Comparison of ENCODE assay signal across 8 cellular contexts in the genomic region with DNA sequence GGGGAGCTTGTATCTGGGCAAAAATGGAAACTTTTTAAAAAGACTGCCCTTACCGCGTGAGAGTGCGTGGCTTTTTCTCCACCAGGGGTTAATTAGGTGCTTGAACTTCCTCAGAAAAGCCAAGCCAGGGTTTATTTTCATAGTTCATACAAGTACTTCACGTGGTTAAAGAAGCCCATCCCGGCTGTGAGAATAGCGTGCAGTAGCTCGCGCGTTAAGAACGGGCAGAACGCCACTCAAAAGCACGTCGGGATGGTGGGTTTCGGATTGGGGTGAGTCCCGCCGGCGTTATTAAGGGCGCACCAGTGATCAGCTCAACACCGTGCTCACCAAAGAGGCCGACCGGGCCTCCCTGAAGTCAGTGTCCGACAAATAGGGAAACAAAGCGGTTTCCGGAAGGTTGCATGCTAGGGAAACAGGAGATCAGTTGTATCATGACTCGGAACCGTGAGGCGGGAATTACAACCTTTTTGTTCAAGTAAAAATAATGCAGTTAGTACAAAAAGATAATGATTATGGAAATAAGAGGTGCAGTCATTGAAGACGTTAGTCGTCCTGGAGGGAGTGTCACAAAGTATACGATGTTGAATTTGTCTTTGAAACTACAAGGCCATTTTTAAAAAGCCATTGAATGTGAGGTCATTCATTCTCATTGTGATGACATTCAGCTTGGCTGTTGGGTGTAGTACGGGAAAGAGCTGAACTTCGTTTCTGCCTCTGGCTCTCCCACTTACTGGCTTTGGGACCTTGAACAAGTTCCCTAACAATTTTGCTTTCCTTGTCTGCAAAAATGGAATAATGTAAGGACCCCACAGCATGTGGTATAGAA. TPM values are rescaled to one million over a fixed set of nuclear protein-coding genes. Genes with fewer than 3 reads are reported as not detected.
A peak's percentile ranks its signal among the peaks of the same experiment; 100 is the strongest.
DNase-seq lines count a peak whose midpoint lies in the region; ATAC-seq and TF ChIP-seq lines count a peak whose summit lies in the region.

No MANE protein-coding gene starts in this region.

- TF ChIP-seq POLR2A in vagina (IDR thresholded peaks at IDR 0.05): peak in 1 of 2 donors; percentile 37

- no peaks in the 10 kb centered on the region for H3K36me3 ChIP-seq in fibroblast of lung (ENCODE audit: control insufficient read depth, insufficient read depth, low read length)
- peaks cover 5% of the 10 kb centered on the region for H3K36me3 ChIP-seq in neuron (ENCODE audit: insufficient read depth, low read length)
- H3K36me3 ChIP-seq in vagina: no peaks in the 10 kb centered on the region

- CTCF ChIA-PET in activated CD8-positive, alpha-beta T cell treated with anti-CD3 and anti-CD28 coated beads for 36 hours (lab: Charles Lee): interaction anchor here (0.6 to 2.3 kb wide), 7 partner anchors 10 to 639 kb away, joined by 3 to 13 read pairs (median 3); no protein-coding TSS in a partner anchor

- H3K4me3 ChIP-seq in fibroblast of lung (replicated peaks in 1 of 4; ENCODE audit: control extremely low read depth in 1 of 4, insufficient read depth in 1 of 4, low read depth in 3 of 4, low read length in 4 of 4) (peak overlapping the region; percentile 64 to 92 (median 68)), neuron (ENCODE audit: low read length) (peak overlapping the region; percentile 59), vagina (peak overlapping the region; percentile 60 to 72)

- H3K9me3 ChIP-seq in fibroblast of lung (ENCODE audit: control insufficient read depth, insufficient read depth, low read depth, low read length) (no peaks in the 10 kb centered on the region), neuron (ENCODE audit: low read length) (no peaks in the 10 kb centered on the region), vagina (no peaks in the 10 kb centered on the region)

- H3K4me2 ChIP-seq in fibroblast of lung (ENCODE audit: extremely low read depth, insufficient read depth, low read length): peak overlapping the region; percentile 98

- H3K27me3 ChIP-seq in fibroblast of lung (ENCODE audit: control insufficient read depth, insufficient read depth, low read length) (no peaks in the 10 kb centered on the region), neuron (ENCODE audit: insufficient read depth, low read length) (no peaks in the 10 kb centered on the region), vagina (no peaks in the 10 kb centered on the region)

- peak overlapping the region; percentile 93 for H3K27ac ChIP-seq in fibroblast of lung (ENCODE audit: insufficient read depth, low read length)
- H3K27ac ChIP-seq in vagina: peak overlapping the region; percentile 95

- H3K36me3 Mint-ChIP-seq in activated CD8-positive, alpha-beta T cell treated with anti-CD3 and anti-CD28 coated beads for 36 hours (ENCODE audit: low read depth): peaks cover 5% of the 10 kb centered on the region

- H2AFZ ChIP-seq in fibroblast of lung (ENCODE audit: low read length) (peak overlapping the region; percentile 92), neuron (ENCODE audit: low read depth, low read length) (peak overlapping the region; percentile 45)

- intact Hi-C loops in activated CD8-positive, alpha-beta T cell treated with anti-CD3 and anti-CD28 coated beads for 36 hours (cut with micrococcal nuclease): no loop called here
- intact Hi-C loops in vagina (cut with DNase I): loop anchor here (5.0 kb wide), 1 partner anchor 42 kb away; a partner anchor contains a TSS

- peak; percentile 34 for DNase-seq in stimulated activated CD4-positive, alpha-beta T cell treated with anti-CD3 and anti-CD28 coated beads, Interleukin-12 subunit alpha, Interleukin-12 subunit beta, amount 100 ng/mL, for 4 hours
- no peak for DNase-seq in stimulated activated CD4-positive, alpha-beta T cell treated with anti-CD3 and anti-CD28 coated beads, Interleukin-4, amount 100 ng/mL, for 24 hours
- peak; percentile 77 for DNase-seq in NCI-H146 (lab: John Stamatoyannopoulos, UW)
- peak; percentile 61 for DNase-seq in activated CD8-positive, alpha-beta T cell treated with anti-CD3 and anti-CD28 coated beads for 36 hours
- DNase-seq in fibroblast of lung (ENCODE audit: low read depth in 2 of 2): peak; percentile 45 to 52
- no peak for DNase-seq in vagina (ENCODE audit: extremely low spot score in 2 of 2)

- peak; percentile 29 for ATAC-seq in HG02852 (IDR thresholded peaks at IDR 0.05; ENCODE audit: unreplicated experiment)
- ATAC-seq in activated CD8-positive, alpha-beta T cell treated with anti-CD3 and anti-CD28 coated beads for 36 hours: peak; percentile 24

- no peaks in the 10 kb centered on the region for H3K4me1 ChIP-seq in fibroblast of lung (ENCODE audit: control insufficient read depth, extremely low read depth, insufficient read depth, low read length)
- peaks cover 10% of the 10 kb centered on the region for H3K4me1 ChIP-seq in neuron (ENCODE audit: insufficient read depth, low read length)
- peaks cover 8% of the 10 kb centered on the region for H3K4me1 ChIP-seq in vagina

- POLR2A ChIA-PET in activated CD8-positive, alpha-beta T cell treated with anti-CD3 and anti-CD28 coated beads for 36 hours (lab: Charles Lee): interaction anchor here (0.6 to 2.1 kb wide), 6 partner anchors 8 to 264 kb away, joined by 3 to 8 read pairs (median 4); no protein-coding TSS in a partner anchor

- no peaks in the 10 kb centered on the region for H3K79me2 ChIP-seq in fibroblast of lung (ENCODE audit: control insufficient read depth, insufficient read depth, low read length)

- peak overlapping the region; percentile 82 for H3K4me3 Mint-ChIP-seq in activated CD8-positive, alpha-beta T cell treated with anti-CD3 and anti-CD28 coated beads for 36 hours

- no peaks in the 10 kb centered on the region for H4K20me1 ChIP-seq in fibroblast of lung (ENCODE audit: control insufficient read depth, extremely low read depth, insufficient read depth, low read length)

- no peak for TF ChIP-seq CTCF in activated CD8-positive, alpha-beta T cell treated with anti-CD3 and anti-CD28 coated beads for 36 hours (IDR thresholded peaks at IDR 0.05)
- no peak for TF ChIP-seq CTCF in fibroblast of lung (conservative IDR thresholded peaks at IDR 0.05 in 1 of 2, IDR thresholded peaks at IDR 0.05 in 1 of 2; ENCODE audit: low read depth in 1 of 2, low read length in 2 of 2)
- no peak for TF ChIP-seq CTCF in vagina (IDR thresholded peaks at IDR 0.05)

- H3K27me3 Mint-ChIP-seq in activated CD8-positive, alpha-beta T cell treated with anti-CD3 and anti-CD28 coated beads for 36 hours: peaks cover 3% of the 10 kb centered on the region

- peaks cover 19% of the 10 kb centered on the region for H3K4me1 Mint-ChIP-seq in activated CD8-positive, alpha-beta T cell treated with anti-CD3 and anti-CD28 coated beads for 36 hours (ENCODE audit: low read depth)

- no peaks in the 10 kb centered on the region for H3K9me3 Mint-ChIP-seq in activated CD8-positive, alpha-beta T cell treated with anti-CD3 and anti-CD28 coated beads for 36 hours

- peak overlapping the region; percentile 97 for H3K27ac Mint-ChIP-seq in activated CD8-positive, alpha-beta T cell treated with anti-CD3 and anti-CD28 coated beads for 36 hours

- peak overlapping the region; percentile 67 for H3K9ac ChIP-seq in fibroblast of lung (ENCODE audit: insufficient read depth, low read length)

RNA-seq across cellular contexts. Expression of a gene that starts 0.9 kb away (rescaled TPM):
- total RNA-seq in activated CD8-positive, alpha-beta T cell treated with anti-CD3 and anti-CD28 coated beads for 36 hours: 1 to 10 TPM; 8.1 to 9.3 TPM
- 14.9 and 15.5 TPM in 2 replicates for total RNA-seq in fibroblast of lung
- 2.2 and 8.8 TPM in 2 replicates for polyA plus RNA-seq in fibroblast of lung
- 0.97 and 6.7 TPM in 2 replicates for polyA plus RNA-seq in fibroblast of lung (2012)
- polyA minus RNA-seq in fibroblast of lung (ENCODE audit: low replicate concordance): not detected in 2 replicates
- 2.7 TPM for total RNA-seq in vagina

RNA-seq across cellular contexts. Expression of a gene that starts 41.6 kb away (rescaled TPM):
- total RNA-seq in activated CD8-positive, alpha-beta T cell treated with anti-CD3 and anti-CD28 coated beads for 36 hours: 10 to 100 TPM; 12.2 to 12.8 TPM
- total RNA-seq in fibroblast of lung (13.2 and 17.7 TPM in 2 replicates), vagina (16.0 TPM)
- polyA plus RNA-seq in fibroblast of lung: 12.7 and 16.9 TPM in 2 replicates
- polyA plus RNA-seq in fibroblast of lung (2012): 4.9 and 9.7 TPM in 2 replicates
- polyA minus RNA-seq in fibroblast of lung (ENCODE audit: low replicate concordance): 2.1 and 4.1 TPM in 2 replicates

Comparison
In these comparisons a context has a peak if more than half of its experiments do, and no peak if none do; other contexts are left out.
1. DNase-seq: peak in stimulated activated CD4-positive, alpha-beta T cell treated with anti-CD3 and anti-CD28 coated beads, Interleukin-12 subunit alpha, Interleukin-12 subunit beta, amount 100 ng/mL, for 4 hours (single experiment), NCI-H146 (single experiment), activated CD8-positive, alpha-beta T cell treated with anti-CD3 and anti-CD28 coated beads for 36 hours (single experiment) and fibroblast of lung (2 of 2); none in stimulated activated CD4-positive, alpha-beta T cell treated with anti-CD3 and anti-CD28 coated beads, Interleukin-4, amount 100 ng/mL, for 24 hours (single experiment) and vagina (0 of 2).
2. Peak in every context shown above with its lines, with median percentiles within 50 percentile points of each other: H3K4me3 ChIP-seq.